ENCODE assay signal across 17 cellular contexts in the genomic region with DNA sequence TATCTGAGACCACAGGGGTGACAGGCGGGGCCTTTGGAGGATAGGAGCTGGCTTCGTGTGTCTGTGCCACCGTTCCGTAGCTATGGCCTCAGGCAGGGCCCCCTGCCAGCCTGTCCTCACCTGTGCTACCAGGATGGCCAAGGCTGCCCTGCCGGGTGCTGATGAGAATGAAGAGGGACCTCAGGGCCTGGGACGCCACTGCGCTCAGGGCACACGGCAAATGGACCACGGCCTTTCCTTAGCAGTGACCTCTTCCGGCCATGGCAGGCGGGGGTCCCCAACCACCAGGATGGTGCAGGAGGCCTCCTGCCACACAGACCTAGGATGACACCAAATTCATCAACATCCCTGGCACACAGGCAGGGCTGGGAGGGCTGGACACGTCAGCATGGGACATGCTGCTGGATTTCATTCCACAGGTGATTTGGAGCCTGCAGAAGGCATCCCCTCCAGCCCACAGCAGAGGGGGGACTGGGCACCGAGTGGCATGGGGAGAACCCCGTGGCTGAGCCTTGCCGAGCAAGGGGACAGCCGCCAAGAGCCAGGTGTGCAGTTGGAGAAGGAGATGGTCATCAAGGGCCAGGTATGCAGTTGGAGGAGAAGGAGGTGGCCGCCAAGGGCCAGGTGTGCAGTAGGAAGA.
DNase-seq lines count a peak whose midpoint lies in the region; ATAC-seq and TF ChIP-seq lines count a peak whose summit lies in the region.
"Had no signal": no experiment of that assay in that cellular context is flagged by ENCODE, and none has a peak within 500 bp of the region (broad histone marks: within the 10 kb centered on the region; RNA-seq: fewer than 3 reads in every experiment).

No MANE protein-coding gene starts in this region.

- H3K23ac ChIP-seq in mesendoderm (ENCODE audit: low read length) = no peak overlapping the region

- no peaks in the 10 kb centered on the region for H3K36me3 Mint-ChIP-seq in GM23338 (ENCODE audit: low read depth)
- H3K36me3 Mint-ChIP-seq: CD4-positive, CD25-positive, alpha-beta regulatory T cell; CD8-positive, alpha-beta T cell had no signal

- H3K27me3 ChIP-seq in GM23338 (ENCODE audit: insufficient read depth) (no peaks in the 10 kb centered on the region), mesendoderm (ENCODE audit: insufficient read depth, low read length, poor library complexity) (no peaks in the 10 kb centered on the region), spleen (replicated peaks in 1 of 7) (peaks cover 0 to 49% (median 0%) of the 10 kb centered on the region in 7 donors)
- H3K27me3 ChIP-seq: BLaER1 had no signal

- H2BK15ac ChIP-seq in mesendoderm (replicated peaks; ENCODE audit: low read depth) = no peak overlapping the region

- no peak overlapping the region for H3K18ac ChIP-seq in mesendoderm (ENCODE audit: low read length)

- no peaks in the 10 kb centered on the region for H4K20me1 ChIP-seq in GM23338 (replicated peaks; ENCODE audit: insufficient read depth)
- H4K20me1 ChIP-seq: BLaER1 had no signal

- H3K79me1 ChIP-seq in mesendoderm (ENCODE audit: low read length) = peaks cover 16% of the 10 kb centered on the region

- H4K5ac ChIP-seq in mesendoderm (ENCODE audit: low read length) = no peak overlapping the region

- H2BK5ac ChIP-seq in mesendoderm (ENCODE audit: low read length) = no peak overlapping the region

- no peaks in the 10 kb centered on the region for H3F3A ChIP-seq in GM23338 (replicated peaks; ENCODE audit: low read depth)

- no peaks in the 10 kb centered on the region for H3K9me2 ChIP-seq in GM23338 (ENCODE audit: insufficient read depth)

- H3K9me3 Mint-ChIP-seq in GM23338 = no peaks in the 10 kb centered on the region; the same call in 2 of the 3 replicates
- H3K9me3 Mint-ChIP-seq: CD8-positive, alpha-beta T cell; H9 had no signal

- no peak overlapping the region for H4K8ac ChIP-seq in mesendoderm (ENCODE audit: low read depth, low read length)

- H3K4me1 ChIP-seq in GM23338 (ENCODE audit: insufficient read depth) (no peaks in the 10 kb centered on the region), mesendoderm (ENCODE audit: control insufficient read depth, low read depth, low read length) (peaks cover 3% of the 10 kb centered on the region), spleen (no peaks in the 10 kb centered on the region)
- H3K4me1 ChIP-seq: BLaER1, Caco-2 had no signal

- H2BK120ac ChIP-seq in mesendoderm (ENCODE audit: low read depth, low read length) = no peak overlapping the region

- intact Hi-C loops in spleen (cut with DNase I; ENCODE audit: low total_unique reads) = no loop called here

- H3K27me3 Mint-ChIP-seq in GM23338 (ENCODE audit: insufficient read depth, low read depth, poor library complexity) = peaks cover 6% of the 10 kb centered on the region
- H3K27me3 Mint-ChIP-seq: B cell; CD4-positive, CD25-positive, alpha-beta regulatory T cell had no signal

- H3K79me2 ChIP-seq in GM23338 (replicated peaks; ENCODE audit: insufficient read depth) (no peaks in the 10 kb centered on the region), mesendoderm (ENCODE audit: control insufficient read depth, insufficient read depth, low read length) (peaks cover 9% of the 10 kb centered on the region)

- peak overlapping the region; percentile 25 for H3K56ac ChIP-seq in mesendoderm (ENCODE audit: low read length)

- ATAC-seq in GM23338 = no peak
- ATAC-seq: CD8-positive, alpha-beta T cell; HCT116 had no signal

- H3K9ac ChIP-seq in mesendoderm (ENCODE audit: low read length) = no peak overlapping the region
- H3K9ac ChIP-seq: BLaER1 had no signal

- H3K4me1 Mint-ChIP-seq in GM23338 = peaks cover 26% of the 10 kb centered on the region
- H3K4me1 Mint-ChIP-seq: B cell; CD4-positive, CD25-positive, alpha-beta regulatory T cell had no signal

- H3K4me2 ChIP-seq in GM23338 (no peak overlapping the region), mesendoderm (ENCODE audit: low read length) (no peak overlapping the region)
- H3K4me2 ChIP-seq: BLaER1 had no signal

- TF ChIP-seq CTCF in GM23338 (conservative IDR thresholded peaks at IDR 0.05; ENCODE audit: low read depth in 2 of 2) (no peak), spleen (IDR thresholded peaks at IDR 0.05 in 8 of 11, conservative IDR thresholded peaks at IDR 0.05 in 3 of 11) (no peak)

- H2AK5ac ChIP-seq in mesendoderm (ENCODE audit: low read length) = no peak overlapping the region

- no peak overlapping the region for H3K4me3 ChIP-seq in GM23338
- no peak overlapping the region for H3K4me3 ChIP-seq in mesendoderm (ENCODE audit: low read length)
- no peak overlapping the region for H3K4me3 ChIP-seq in spleen
- H3K4me3 ChIP-seq: BLaER1 had no signal

- WGBS in mesendoderm (ENCODE audit: extremely low coverage, insufficient coverage, low lambda C conversion rate) = no CpG with 5 or more reads among the region's 17 CpGs
- 82 to 92% (median 91%) methylated on average over 6 to 17 of the region's 17 CpGs for WGBS in spleen, 5 donors

- DNase-seq in NCI-H2029 treated with DMSO at 0.1 percent for 48 hours (lab: John Stamatoyannopoulos, UW) (peak; percentile 17), NCI-H2029 (lab: John Stamatoyannopoulos, UW) (no peak), GM23338 (ENCODE audit: low spot score) (no peak), mesendoderm (no peak), T-helper 1 cell (no peak), spleen (no peak)
- DNase-seq: Caco-2; CD4-positive, CD25-positive, alpha-beta regulatory T cell; CD8-positive, alpha-beta T cell; DMS153; DND-41; H9 had no signal

- TF ChIP-seq POLR2A in spleen (IDR thresholded peaks at IDR 0.05) = no peak

- H3K27ac ChIP-seq in GM23338 (ENCODE audit: low read depth) (no peak overlapping the region), mesendoderm (ENCODE audit: low read depth, low read length) (no peak overlapping the region), spleen (no peak overlapping the region)
- H3K27ac ChIP-seq: 22Rv1, BLaER1, C4-2B had no signal

- no peak overlapping the region for H3K4ac ChIP-seq in mesendoderm (ENCODE audit: low read depth, low read length)

- peak overlapping the region; percentile 48; the same call in 1 of the 2 replicates for H3K27ac Mint-ChIP-seq in GM23338
- H3K27ac Mint-ChIP-seq: B cell; CD4-positive, CD25-positive, alpha-beta regulatory T cell; CD8-positive, alpha-beta T cell had no signal

- no peaks in the 10 kb centered on the region; the same call in 1 of the 2 replicates for H3K36me3 ChIP-seq in GM23338 (ENCODE audit: insufficient read depth)
- no peaks in the 10 kb centered on the region for H3K36me3 ChIP-seq in mesendoderm (ENCODE audit: control insufficient read depth, insufficient read depth, low read length)
- H3K36me3 ChIP-seq in spleen = no peaks in the 10 kb centered on the region
- H3K36me3 ChIP-seq: BLaER1 had no signal

- no peak overlapping the region for H2AFZ ChIP-seq in GM23338

- H3K9me3 ChIP-seq in spleen = no peaks in the 10 kb centered on the region
- H3K9me3 ChIP-seq: BLaER1, Caco-2 had no signal

- no peak overlapping the region for H3K4me3 Mint-ChIP-seq in GM23338
- H3K4me3 Mint-ChIP-seq: B cell; CD4-positive, CD25-positive, alpha-beta regulatory T cell; CD8-positive, alpha-beta T cell; H9 had no signal

TF ChIP-seq in GM23338, 12 proteins besides CTCF, POLR2A, EP300 and RAD21 (continues in another document):
- TF ChIP-seq ZNF114 (CRISPR knock-in tag; IDR thresholded peaks at IDR 0.05) = no peak
